8 cellular contexts compared by ENCODE assay signal in genomic region chr10:68406815-68407585, GRCh38. TPM values are rescaled to one million over a fixed set of nuclear protein-coding genes. Genes with fewer than 3 reads are reported as not detected.
DNase-seq lines count a peak whose midpoint lies in the region; ATAC-seq and TF ChIP-seq lines count a peak whose summit lies in the region.

A gene with protein sequence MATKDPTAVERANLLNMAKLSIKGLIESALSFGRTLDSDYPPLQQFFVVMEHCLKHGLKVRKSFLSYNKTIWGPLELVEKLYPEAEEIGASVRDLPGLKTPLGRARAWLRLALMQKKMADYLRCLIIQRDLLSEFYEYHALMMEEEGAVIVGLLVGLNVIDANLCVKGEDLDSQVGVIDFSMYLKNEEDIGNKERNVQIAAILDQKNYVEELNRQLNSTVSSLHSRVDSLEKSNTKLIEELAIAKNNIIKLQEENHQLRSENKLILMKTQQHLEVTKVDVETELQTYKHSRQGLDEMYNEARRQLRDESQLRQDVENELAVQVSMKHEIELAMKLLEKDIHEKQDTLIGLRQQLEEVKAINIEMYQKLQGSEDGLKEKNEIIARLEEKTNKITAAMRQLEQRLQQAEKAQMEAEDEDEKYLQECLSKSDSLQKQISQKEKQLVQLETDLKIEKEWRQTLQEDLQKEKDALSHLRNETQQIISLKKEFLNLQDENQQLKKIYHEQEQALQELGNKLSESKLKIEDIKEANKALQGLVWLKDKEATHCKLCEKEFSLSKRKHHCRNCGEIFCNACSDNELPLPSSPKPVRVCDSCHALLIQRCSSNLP (minus strand): TSS chr10:68407277. CDS start chr10:68407189, 88 bp downstream.

- peak; percentile 93 to 98 (median 98) for ATAC-seq in heart right ventricle

- H3K4me3 ChIP-seq in MG63, result peak within 1 kb of the TSS; percentile 84
- H3K4me3 ChIP-seq in heart right ventricle, result peak within 1 kb of the TSS; percentile 91 to 100 (median 99)
- peak within 1 kb of the TSS; percentile 88 to 97 for H3K4me3 ChIP-seq in prostate gland

- peaks cover 11% of the 10 kb centered on the region for H3K36me3 ChIP-seq in MG63
- H3K36me3 ChIP-seq in heart right ventricle, result peaks cover 0 to 4% (median 0%) of the 10 kb centered on the region in 9 donors
- H3K36me3 ChIP-seq in prostate gland, result no peaks in the 10 kb centered on the region

- H3K4me1 ChIP-seq in heart right ventricle (peaks cover 0 to 20% (median 11%) of the 10 kb centered on the region in 9 donors), prostate gland (replicated peaks) (no peaks in the 10 kb centered on the region)

- TF ChIP-seq CTCF in GM10266 (IDR thresholded peaks at IDR 0.05; ENCODE audit: control insufficient read depth, insufficient read depth, low read depth, missing control alignments) (peak; percentile 90), heart right ventricle (IDR thresholded peaks at IDR 0.05) (peak; percentile 44 to 98 (median 69)), prostate gland (IDR thresholded peaks at IDR 0.05) (peak; percentile 54 to 92 (median 80))

- 0 to 1% (median 0%) methylated on average over 65 to 84 of the region's 84 CpGs for WGBS in adipose tissue, 3 donors
- WGBS in heart right ventricle, 2 donors, result 0% methylated on average over 71 to 84 of the region's 84 CpGs
- WGBS in prostate gland, result under 1% methylated on average over 42 of the region's 84 CpGs

- H3K9me3 ChIP-seq in MG63 (no peaks in the 10 kb centered on the region), heart right ventricle (no peaks in the 10 kb centered on the region), prostate gland (no peaks in the 10 kb centered on the region)

- H3K27me3 ChIP-seq in MG63 (no peaks in the 10 kb centered on the region), heart right ventricle (no peaks in the 10 kb centered on the region), prostate gland (replicated peaks; ENCODE audit: insufficient read depth) (no peaks in the 10 kb centered on the region)

- H3K27ac ChIP-seq in adipose tissue (ENCODE audit: low read depth, low read length), result peak within 1 kb of the TSS; percentile 83
- H3K27ac ChIP-seq in heart right ventricle, result peak within 1 kb of the TSS; percentile 92 to 97 (median 96)
- peak within 1 kb of the TSS; percentile 91 to 94 for H3K27ac ChIP-seq in prostate gland

- TF ChIP-seq POLR2A in prostate gland (IDR thresholded peaks at IDR 0.05), result no peak

- intact Hi-C loops in heart right ventricle (cut with DNase I), result no loop called here
- intact Hi-C loops in prostate gland (cut with DNase I), result no loop called here

- DNase-seq in GM10266 (ENCODE audit: extremely low spot score) (peak; percentile 94), HCEC 1CT (peak; percentile 71), MG63 (peak; percentile 82), SW480 (ENCODE audit: low spot score) (peak; percentile 60), heart right ventricle (peak; percentile 72 to 84), prostate gland (ENCODE audit: low spot score) (peak; percentile 54), ureter (ENCODE audit: low spot score) (peak; percentile 73)

RNA-seq across cellular contexts. Expression of the gene that starts here (rescaled TPM):
- 8.4 and 16.4 TPM in 2 replicates for total RNA-seq in MG63 (2014; rRNA removed; shearing (Covaris generic); ENCODE audit: low replicate concordance)
- polyA plus RNA-seq in adipose tissue, result 1 to 10 TPM; 4.7 to 9.2 (median 5.2) TPM
- total RNA-seq in heart right ventricle, result 10 to 100 TPM in 4 of 10 donors, 1 to 10 TPM in 6; 7.3 to 11.6 (median 8.3) TPM
- 1 to 10 TPM; 2.6 to 9.7 TPM for polyA plus RNA-seq in heart right ventricle
- 10 to 100 TPM; 16.7 to 22.1 TPM for total RNA-seq in prostate gland
- 43.6 TPM for total RNA-seq in ureter

Comparison
In these comparisons a context has a peak if more than half of its experiments do, and no peak if none do; other contexts are left out.
1. Peak in every context shown above with its lines: DNase-seq, ATAC-seq, H3K4me3 ChIP-seq and H3K27ac ChIP-seq.